25 cellular contexts compared by ENCODE assay signal in the genomic region with DNA sequence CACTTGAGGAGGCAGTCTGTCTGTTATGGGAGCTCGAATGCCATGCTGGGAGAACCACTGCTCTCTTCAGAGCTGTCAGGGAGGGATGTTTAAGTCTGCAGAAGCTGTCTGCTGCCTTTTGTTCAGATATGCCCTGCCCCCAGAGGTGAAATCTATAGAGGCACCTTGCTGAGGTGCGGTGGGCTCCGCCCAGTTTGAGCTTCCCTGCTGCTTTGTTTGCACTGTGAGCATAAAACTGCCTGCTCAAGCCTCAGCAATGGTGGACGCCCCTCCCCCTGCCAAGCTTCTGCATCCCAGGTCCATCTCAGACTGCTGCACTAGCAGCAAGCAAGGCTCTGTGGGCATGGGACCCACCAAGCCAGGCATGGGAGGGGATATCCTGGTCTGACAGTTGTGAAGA.
DNase-seq lines count a peak whose midpoint lies in the region; ATAC-seq and TF ChIP-seq lines count a peak whose summit lies in the region.
"Had no signal": no experiment of that assay in that cellular context is flagged by ENCODE, and none has a peak within 500 bp of the region (broad histone marks: within the 10 kb centered on the region; RNA-seq: fewer than 3 reads in every experiment).

No MANE protein-coding gene starts in this region.

- no peak overlapping the region for H2AFZ ChIP-seq in H9 (ENCODE audit: low read length)

- H2BK12ac ChIP-seq in H9 (ENCODE audit: insufficient read length, low read depth, low read length) = no peak overlapping the region

- H2BK20ac ChIP-seq in H9 (ENCODE audit: low read depth, low read length, poor library complexity, severe bottlenecking) = no peak overlapping the region

- no CpG with 5 or more reads among the region's 4 CpGs for WGBS in H9 (ENCODE audit: extremely low coverage, insufficient read length, low lambda C conversion rate)
- WGBS in endodermal cell (ENCODE audit: insufficient coverage in 1 of 2, insufficient read length in 1 of 2), 2 experiments = 57 to 63% methylated on average over 2 to 4 of the region's 4 CpGs

- H3K4me1 ChIP-seq in H9 (ENCODE audit: insufficient read depth, low read length) (no peaks in the 10 kb centered on the region), endodermal cell (ENCODE audit: control insufficient read depth, insufficient read depth, low read length) (peaks cover 5% of the 10 kb centered on the region)
- no peaks in the 10 kb centered on the region for H3K4me1 ChIP-seq in effector memory CD4-positive, alpha-beta T cell (ENCODE audit: control insufficient read depth, insufficient read depth, low read length, poor library complexity, severe bottlenecking)
- H3K4me1 ChIP-seq: esophagus muscularis mucosa, gastrocnemius medialis, suprapubic skin, uterus had no signal

- H4K20me1 ChIP-seq in H9 (ENCODE audit: control insufficient read depth, insufficient read depth, insufficient read length) = no peaks in the 10 kb centered on the region

- H2BK5ac ChIP-seq in H9 (ENCODE audit: insufficient read length, low read length) = no peak overlapping the region

- H3K27me3 Mint-ChIP-seq in H9 (ENCODE audit: low read depth) (peaks cover 32% of the 10 kb centered on the region), endodermal cell (ENCODE audit: insufficient read depth) (peaks cover 42% of the 10 kb centered on the region)

- H3K9me3 ChIP-seq in H9 (ENCODE audit: control insufficient read depth, low read depth, low read length) (no peaks in the 10 kb centered on the region), endodermal cell (ENCODE audit: control insufficient read depth, low read length) (no peaks in the 10 kb centered on the region)
- H3K9me3 ChIP-seq in effector memory CD4-positive, alpha-beta T cell (ENCODE audit: control insufficient read depth, low read length) = no peaks in the 10 kb centered on the region
- H3K9me3 ChIP-seq: esophagus muscularis mucosa, gastrocnemius medialis, neutrophil, suprapubic skin, uterus had no signal

- H3K56ac ChIP-seq in H9 (ENCODE audit: insufficient read length, low read depth, low read length) = no peak overlapping the region

- no peak overlapping the region for H3K4ac ChIP-seq in H9 (ENCODE audit: low read depth, low read length)

- no peaks in the 10 kb centered on the region for H3K23me2 ChIP-seq in H9 (ENCODE audit: insufficient read length, low read depth, low read length, poor library complexity, severe bottlenecking)

- no peak overlapping the region for H3K4me3 ChIP-seq in endodermal cell (ENCODE audit: low read length)
- H3K4me3 ChIP-seq in effector memory CD4-positive, alpha-beta T cell (ENCODE audit: insufficient read depth, low read depth, low read length, poor library complexity, severe bottlenecking) = no peak overlapping the region
- H3K4me3 ChIP-seq: esophagus muscularis mucosa, gastrocnemius medialis, K562, SK-N-MC, suprapubic skin, uterus had no signal

- no peak overlapping the region for H3K14ac ChIP-seq in H9 (ENCODE audit: insufficient read depth, low read length)

- H3K4me3 Mint-ChIP-seq in H9 = no peak overlapping the region
- H3K4me3 Mint-ChIP-seq in endodermal cell = no peak overlapping the region
- H3K4me3 Mint-ChIP-seq: activated naive CD8-positive, alpha-beta T cell treated with anti-CD3 and anti-CD28 coated beads, Interleukin-2, amount 50 U/mL, for 24 hours; brain; CD14-positive monocyte had no signal

- H3K27ac Mint-ChIP-seq in H9 = no peak overlapping the region
- no peak overlapping the region for H3K27ac Mint-ChIP-seq in endodermal cell
- H3K27ac Mint-ChIP-seq: activated naive CD8-positive, alpha-beta T cell treated with anti-CD3 and anti-CD28 coated beads, Interleukin-2, amount 50 U/mL, for 24 hours; brain; CD14-positive monocyte had no signal

- H3K9me3 Mint-ChIP-seq in H9 = no peaks in the 10 kb centered on the region; a peak in 1 of 5 replicates
- peaks cover under 1% of the 10 kb centered on the region for H3K9me3 Mint-ChIP-seq in endodermal cell
- H3K9me3 Mint-ChIP-seq: activated naive CD8-positive, alpha-beta T cell treated with anti-CD3 and anti-CD28 coated beads, Interleukin-2, amount 50 U/mL, for 24 hours had no signal

- no peak overlapping the region for H2BK15ac ChIP-seq in H9 (ENCODE audit: low read depth, low read length)

- H4K5ac ChIP-seq in H9 (ENCODE audit: insufficient read length, low read depth, low read length) = no peak overlapping the region

- no peaks in the 10 kb centered on the region for H3K36me3 Mint-ChIP-seq in H9 (ENCODE audit: insufficient read depth in 1 of 3, low read depth in 3 of 3)
- no peaks in the 10 kb centered on the region for H3K36me3 Mint-ChIP-seq in endodermal cell (ENCODE audit: low read depth)
- H3K36me3 Mint-ChIP-seq: brain, CD14-positive monocyte had no signal

- H3K27ac ChIP-seq in H9 (ENCODE audit: insufficient read length, low read depth, low read length) (no peak overlapping the region), endodermal cell (ENCODE audit: low read depth, low read length) (no peak overlapping the region)
- no peak overlapping the region for H3K27ac ChIP-seq in effector memory CD4-positive, alpha-beta T cell (ENCODE audit: insufficient read depth, low read length, poor library complexity, severe bottlenecking)
- H3K27ac ChIP-seq: esophagus muscularis mucosa, gastrocnemius medialis, neutrophil, SK-N-MC, suprapubic skin, uterus had no signal

- ATAC-seq in left cardiac atrium (no peak), Right ventricle myocardium inferior (no peak)
- ATAC-seq: activated naive CD8-positive, alpha-beta T cell treated with anti-CD3 and anti-CD28 coated beads, Interleukin-2, amount 50 U/mL, for 24 hours; gastrocnemius medialis; K562 had no signal

- TF ChIP-seq CTCF in H9 (conservative IDR thresholded peaks at IDR 0.05) (peak; percentile 24; the same call in 1 of the 3 replicates), endodermal cell (conservative IDR thresholded peaks at IDR 0.05) (peak; percentile 32)

- H3K23ac ChIP-seq in H9 (ENCODE audit: insufficient read length, low read depth, low read length) = no peak overlapping the region

- H3K4me1 Mint-ChIP-seq in H9 (peaks cover 11 to 12% of the 10 kb centered on the region in 2 experiments), endodermal cell (peaks cover 9% of the 10 kb centered on the region)
- H3K4me1 Mint-ChIP-seq: activated naive CD8-positive, alpha-beta T cell treated with anti-CD3 and anti-CD28 coated beads, Interleukin-2, amount 50 U/mL, for 24 hours; brain; CD14-positive monocyte had no signal

- H3K79me2 ChIP-seq in H9 (ENCODE audit: insufficient read depth, low read length) = no peaks in the 10 kb centered on the region

- H3K27me3 ChIP-seq in H9 (ENCODE audit: insufficient read depth, low read length) = no peaks in the 10 kb centered on the region
- no peaks in the 10 kb centered on the region for H3K27me3 ChIP-seq in endodermal cell (ENCODE audit: control insufficient read depth, insufficient read depth, low read length, poor library complexity, severe bottlenecking)
- H3K27me3 ChIP-seq in effector memory CD4-positive, alpha-beta T cell (replicated peaks; ENCODE audit: control insufficient read depth, insufficient read depth, low read length, poor library complexity, severe bottlenecking) = no peaks in the 10 kb centered on the region
- H3K27me3 ChIP-seq: uterus had no signal

- no peak overlapping the region for H4K91ac ChIP-seq in H9 (ENCODE audit: insufficient read length, low read depth, low read length)

- H4K8ac ChIP-seq in H9 (replicated peaks; ENCODE audit: insufficient read length, low read depth, low read length) = no peak overlapping the region

- no peaks in the 10 kb centered on the region for H3K36me3 ChIP-seq in endodermal cell (ENCODE audit: control insufficient read depth, insufficient read depth, low read length)
- no peaks in the 10 kb centered on the region for H3K36me3 ChIP-seq in effector memory CD4-positive, alpha-beta T cell (ENCODE audit: control insufficient read depth, insufficient read depth, low read length)
- H3K36me3 ChIP-seq: esophagus muscularis mucosa, gastrocnemius medialis, neutrophil, suprapubic skin, uterus had no signal

- intact Hi-C loops in left cardiac atrium (cut with DNase I) (no loop called here), Right ventricle myocardium inferior (cut with DNase I) (no loop called here)

- no peak overlapping the region for H2AK5ac ChIP-seq in H9 (ENCODE audit: insufficient read length, low read length)

- H3T11ph ChIP-seq in H9 (ENCODE audit: low read length) = no peak overlapping the region

- H3K4me2 ChIP-seq in H9 (ENCODE audit: insufficient read depth, insufficient read length, low read length) = no peak overlapping the region

- DNase-seq in COR-L47 (lab: John Stamatoyannopoulos, UW) (peak; percentile 78), H9 (peak; percentile 37), NCI-H345 treated with DMSO at 0.1 percent for 48 hours (lab: John Stamatoyannopoulos, UW; ENCODE audit: unreplicated experiment) (peak; percentile 40), endodermal cell (no peak), left cardiac atrium (no peak), Right ventricle myocardium inferior (ENCODE audit: missing footprints) (no peak)
- no peak for DNase-seq in effector memory CD4-positive, alpha-beta T cell
- DNase-seq: activated CD4-positive, alpha-beta T cell treated with anti-CD3 and anti-CD28 coated beads, Interleukin-2, amount 50 U/mL, for 48 hours; activated effector memory CD4-positive, alpha-beta T cell treated with anti-CD3 and anti-CD28 coated beads, Interleukin-2, amount 50 U/mL, for 16 hours; activated naive CD8-positive, alpha-beta T cell treated with anti-CD3 and anti-CD28 coated beads, Interleukin-2, amount 50 U/mL, for 24 hours; DMS 273 treated with DMSO at 0.1 percent for 48 hours; effector CD8-positive, alpha-beta T cell; gastrocnemius medialis; kidney; NCI-H1930; RPMI8226; T-helper 2 cell; uterus had no signal

- H2BK120ac ChIP-seq in H9 (ENCODE audit: low read depth, low read length, poor library complexity, severe bottlenecking) = no peak overlapping the region

- H3K9ac ChIP-seq in H9 (ENCODE audit: extremely low read depth, insufficient read length, low read length) = no peak overlapping the region
- H3K9ac ChIP-seq in endodermal cell (ENCODE audit: extremely low read depth, low read length, poor library complexity, severe bottlenecking) = no peak overlapping the region

- no peak overlapping the region for H3K18ac ChIP-seq in H9 (ENCODE audit: insufficient read length, low read depth, low read length)

- no peaks in the 10 kb centered on the region for H3K79me1 ChIP-seq in H9 (ENCODE audit: insufficient read depth, low read depth, low read length, poor library complexity, severe bottlenecking)

Comparison
In these comparisons a context has a peak if more than half of its experiments do, and no peak if none do; other contexts are left out.
1. DNase-seq: peak in COR-L47 (single experiment), H9 (single experiment) and NCI-H345 treated with DMSO at 0.1 percent for 48 hours (single experiment); none in endodermal cell (single experiment), left cardiac atrium (single experiment), Right ventricle myocardium inferior (single experiment) and effector memory CD4-positive, alpha-beta T cell (0 of 3).